In genomic region chr17:59842901-59843652, GRCh38 we compare ENCODE assay signal across 1 cellular context.
TF ChIP-seq lines count a peak whose summit lies in the region.

No MANE protein-coding gene starts in this region.

TF ChIP-seq in HepG2, 621 proteins besides CTCF, POLR2A, EP300 and RAD21 (continued from another document and continues in another):
- TF ChIP-seq ZNF597 (CRISPR knock-in tag; IDR thresholded peaks at IDR 0.05) (no peak), ZNF337 (CRISPR knock-in tag; IDR thresholded peaks at IDR 0.05; ENCODE audit: borderline replicate concordance, low read depth) (no peak), SMC3 (IDR thresholded peaks at IDR 0.05; ENCODE audit: low read length) (no peak; the same call in 1 of the 2 replicates), ARHGAP35 (CRISPR knock-in tag; IDR thresholded peaks at IDR 0.05; ENCODE audit: borderline replicate concordance) (no peak; the same call in 1 of the 2 replicates), ZHX2 (IDR thresholded peaks at IDR 0.05; ENCODE audit: low read depth) (0 out of 2 replicates have a peak, but pooled peaks have one; percentile 57), ZHX2 (CRISPR knock-in tag; IDR thresholded peaks at IDR 0.05; ENCODE audit: borderline replicate concordance) (no peak; the same call in 1 of the 2 replicates), ZNF564 (CRISPR knock-in tag; IDR thresholded peaks at IDR 0.05) (no peak; the same call in 1 of the 2 replicates), ZSCAN20 (CRISPR knock-in tag; IDR thresholded peaks at IDR 0.05; ENCODE audit: borderline replicate concordance) (no peak), PBX3 (CRISPR knock-in tag; IDR thresholded peaks at IDR 0.05; ENCODE audit: borderline replicate concordance) (no peak; the same call in none of the 2 replicates), STAG1 (CRISPR knock-in tag; IDR thresholded peaks at IDR 0.05) (no peak), SAP130 (CRISPR knock-in tag; IDR thresholded peaks at IDR 0.05; ENCODE audit: low read depth) (peak; percentile 68), MLXIP (CRISPR knock-in tag; IDR thresholded peaks at IDR 0.05; ENCODE audit: borderline replicate concordance) (no peak), ZNF547 (CRISPR knock-in tag; IDR thresholded peaks at IDR 0.05) (peak; percentile 67), CENPBD1 (CRISPR knock-in tag; IDR thresholded peaks at IDR 0.05; ENCODE audit: borderline replicate concordance, low read depth) (0 out of 2 replicates have a peak, but pooled peaks have one; percentile 4), PLSCR1 (CRISPR knock-in tag; IDR thresholded peaks at IDR 0.05; ENCODE audit: borderline replicate concordance) (no peak), NR0B2 (CRISPR knock-in tag; IDR thresholded peaks at IDR 0.05) (no peak), KDM5A (IDR thresholded peaks at IDR 0.05; ENCODE audit: borderline replicate concordance, low read length) (no peak), HOMEZ (CRISPR knock-in tag; IDR thresholded peaks at IDR 0.05; ENCODE audit: low read depth) (peak; percentile 38; the same call in 1 of the 2 replicates), ZNF607 (CRISPR knock-in tag; IDR thresholded peaks at IDR 0.05; ENCODE audit: borderline replicate concordance) (peak; percentile 84), ZNF784 (CRISPR knock-in tag; IDR thresholded peaks at IDR 0.05; ENCODE audit: borderline replicate concordance) (peak; percentile 84; the same call in 1 of the 2 replicates), KAT7 (CRISPR knock-in tag; IDR thresholded peaks at IDR 0.05; ENCODE audit: borderline replicate concordance) (no peak; the same call in 1 of the 2 replicates), MXI1 (IDR thresholded peaks at IDR 0.05; ENCODE audit: borderline replicate concordance, low read depth, low read length) (peak; percentile 80; the same call in 2 of the 3 replicates), PPARG (CRISPR knock-in tag; conservative IDR thresholded peaks at IDR 0.05) (peak; percentile 50; the same call in 1 of the 2 replicates), RBFOX2 (IDR thresholded peaks at IDR 0.05; ENCODE audit: low read depth, low read length) (peak; percentile 76), FOSL2 (CRISPR knock-in tag; IDR thresholded peaks at IDR 0.05) (peak; percentile 95), ZFP36L2 (CRISPR knock-in tag; IDR thresholded peaks at IDR 0.05) (0 out of 2 replicates have a peak, but pooled peaks have one; percentile 68), ZZZ3 (CRISPR knock-in tag; IDR thresholded peaks at IDR 0.05; ENCODE audit: borderline replicate concordance) (no peak), SNAPC5 (CRISPR knock-in tag; IDR thresholded peaks at IDR 0.05; ENCODE audit: borderline replicate concordance) (peak; percentile 80; the same call in 1 of the 2 replicates), SRSF4 (IDR thresholded peaks at IDR 0.05; ENCODE audit: low read depth, low read length, poor library complexity, severe bottlenecking) (no peak), ZNF598 (CRISPR knock-in tag; IDR thresholded peaks at IDR 0.05; ENCODE audit: borderline replicate concordance) (0 out of 2 replicates have a peak, but pooled peaks have one; percentile 37), ZKSCAN8 (CRISPR knock-in tag; IDR thresholded peaks at IDR 0.05; ENCODE audit: borderline replicate concordance) (peak; percentile 89), GATAD1 (CRISPR knock-in tag; IDR thresholded peaks at IDR 0.05) (peak; percentile 15; the same call in 1 of the 2 replicates), NR2F2 (IDR thresholded peaks at IDR 0.05; ENCODE audit: borderline replicate concordance, low read depth) (no peak; the same call in 1 of the 2 replicates), RORA (CRISPR knock-in tag; IDR thresholded peaks at IDR 0.05) (0 out of 2 replicates have a peak, but pooled peaks have one; percentile 37), ZFP36 (IDR thresholded peaks at IDR 0.05; ENCODE audit: borderline replicate concordance, low read depth, low read length, partially characterized antibody) (no peak), ZNF652 (CRISPR knock-in tag; IDR thresholded peaks at IDR 0.05; ENCODE audit: borderline replicate concordance, low read depth) (0 out of 2 replicates have a peak, but pooled peaks have one; percentile 11), THAP8 (CRISPR knock-in tag; IDR thresholded peaks at IDR 0.05; ENCODE audit: borderline replicate concordance) (peak; percentile 87; the same call in 1 of the 2 replicates), MYPOP (CRISPR knock-in tag; IDR thresholded peaks at IDR 0.05) (peak; percentile 93), GPBP1L1 (CRISPR knock-in tag; IDR thresholded peaks at IDR 0.05) (no peak)
